ENCODE assay signal across 12 cellular contexts in genomic region chr2:234189230-234189629, GRCh38.
"Had no signal": no experiment of that assay in that cellular context is flagged by ENCODE, and none has a peak within 500 bp of the region (broad histone marks: within the 10 kb centered on the region; RNA-seq: fewer than 3 reads in every experiment).

No MANE protein-coding gene starts in this region.

- H3K27me3 ChIP-seq: ascending aorta, pancreas had no signal

- H3K9me3 ChIP-seq: ascending aorta, gastroesophageal sphincter, pancreas, sigmoid colon, stomach had no signal

- H3K36me3 Mint-ChIP-seq: activated naive CD4-positive, alpha-beta T cell treated with anti-CD3 and anti-CD28 coated beads, Interleukin-2, amount 10 ng/mL, durations not matched to agents 7 days and 5 days; mesothelial cell of epicardium had no signal

- H3K27ac Mint-ChIP-seq: activated naive CD4-positive, alpha-beta T cell treated with anti-CD3 and anti-CD28 coated beads, Interleukin-2, amount 10 ng/mL, durations not matched to agents 7 days and 5 days; mesothelial cell of epicardium had no signal

- H3K4me1 Mint-ChIP-seq: activated naive CD4-positive, alpha-beta T cell treated with anti-CD3 and anti-CD28 coated beads, Interleukin-2, amount 10 ng/mL, durations not matched to agents 7 days and 5 days had no signal

- ATAC-seq: gastroesophageal sphincter, pancreas had no signal

- H3K4me3 ChIP-seq: ascending aorta, gastroesophageal sphincter, pancreas, sigmoid colon, stomach had no signal

- H3K4me3 Mint-ChIP-seq: activated naive CD4-positive, alpha-beta T cell treated with anti-CD3 and anti-CD28 coated beads, Interleukin-2, amount 10 ng/mL, durations not matched to agents 7 days and 5 days; mesothelial cell of epicardium had no signal

- DNase-seq: activated CD4-positive, alpha-beta T cell treated with anti-CD3 and anti-CD28 coated beads for 1 hour; activated CD4-positive, alpha-beta T cell treated with anti-CD3 and anti-CD28 coated beads, Interleukin-2, amount 50 U/mL, for 4 hours; activated naive CD4-positive, alpha-beta T cell treated with anti-CD3 and anti-CD28 coated beads, Interleukin-2, amount 10 ng/mL, durations not matched to agents 7 days and 5 days; pancreas; sigmoid colon; stimulated activated CD4-positive, alpha-beta T cell treated with anti-CD3 and anti-CD28 coated beads, Interleukin-1b, Interleukin-23, amount 100 ng/mL, for 48 hours; stomach; T-helper 1 cell; T1000 had no signal

- H3K27ac ChIP-seq: ascending aorta, gastroesophageal sphincter, pancreas, sigmoid colon, stomach had no signal

- H3K4me1 ChIP-seq: ascending aorta, gastroesophageal sphincter, sigmoid colon, stomach had no signal

- H3K36me3 ChIP-seq: ascending aorta, gastroesophageal sphincter, pancreas, sigmoid colon, stomach had no signal
